In the genomic region with DNA sequence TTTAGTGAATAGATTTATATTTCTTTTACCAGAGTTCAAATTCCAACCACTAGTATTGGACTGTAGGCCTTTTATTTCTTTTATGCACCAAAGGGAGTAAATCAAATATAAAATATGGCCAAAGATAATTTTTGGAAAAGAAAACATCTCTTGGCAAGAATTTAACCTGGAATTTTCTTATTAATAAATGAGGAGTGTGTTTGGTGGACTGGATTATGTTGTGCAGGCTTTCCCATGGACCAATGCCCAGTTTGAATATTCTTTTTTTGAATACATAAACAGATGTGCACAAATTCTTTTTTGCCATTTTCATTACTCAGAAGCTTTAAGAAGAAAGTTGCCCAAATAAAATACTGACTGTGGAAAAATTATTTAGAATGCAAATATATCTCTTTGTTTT, we compare ENCODE assay signal across 15 cellular contexts. TPM values are rescaled to one million over a fixed set of nuclear protein-coding genes. Genes with fewer than 3 reads are reported as not detected.
DNase-seq lines count a peak whose midpoint lies in the region; ATAC-seq and TF ChIP-seq lines count a peak whose summit lies in the region.
"Had no signal": no experiment of that assay in that cellular context is flagged by ENCODE, and none has a peak within 500 bp of the region (broad histone marks: within the 10 kb centered on the region; RNA-seq: fewer than 3 reads in every experiment).

No MANE protein-coding gene starts in this region.

- H3K9me3 ChIP-seq in heart left ventricle (peaks cover 0 to under 1% (median 0%) of the 10 kb centered on the region in 12 donors), tibial artery (no peaks in the 10 kb centered on the region)
- H3K9me3 ChIP-seq: BE2C had no signal

- intact Hi-C loops in Right ventricle myocardium superior (cut with DNase I): no loop called here
- intact Hi-C loops in heart left ventricle (cut with DNase I): loop anchor here in 1 of 10 donors (5.0 to 10.0 kb wide), 2 partner anchors 40 to 1163 kb away; no protein-coding TSS in a partner anchor
- intact Hi-C loops in tibial artery (cut with DNase I; ENCODE audit: low total_unique reads): no loop called here

- H3K27ac ChIP-seq in heart left ventricle (peak overlapping the region in 1 of 12 donors; percentile 38), tibial artery (peak overlapping the region; percentile 52 to 53)
- H3K27ac ChIP-seq: C4-2B had no signal

- H3K27me3 ChIP-seq in heart left ventricle (no peaks in the 10 kb centered on the region), tibial artery (no peaks in the 10 kb centered on the region)
- H3K27me3 ChIP-seq: BE2C had no signal

- H3K36me3 ChIP-seq in heart left ventricle: no peaks in the 10 kb centered on the region
- H3K36me3 ChIP-seq in tibial artery: no peaks in the 10 kb centered on the region
- H3K36me3 ChIP-seq: BE2C had no signal

- H3K4me1 ChIP-seq in heart left ventricle: peaks cover 0 to 47% (median 7%) of the 10 kb centered on the region in 12 donors
- H3K4me1 ChIP-seq in tibial artery: peaks cover 0 to 80% (median 27%) of the 10 kb centered on the region in 4 donors
- H3K4me1 ChIP-seq: BE2C had no signal

- no peak for TF ChIP-seq CTCF in heart left ventricle (IDR thresholded peaks at IDR 0.05)
- TF ChIP-seq CTCF in tibial artery (IDR thresholded peaks at IDR 0.05): peak in 1 of 2 experiments; percentile 25

- peak; percentile 38 for ATAC-seq in Right ventricle myocardium superior (ENCODE audit: poor library complexity)
- ATAC-seq in heart left ventricle: no peak
- no peak for ATAC-seq in GM18873 (IDR thresholded peaks at IDR 0.05; ENCODE audit: low FRiP score, unreplicated experiment)

- DNase-seq in Right ventricle myocardium superior (no peak), heart left ventricle (no peak), NCI-H446 treated with DMSO at 0.1 percent for 48 hours (lab: John Stamatoyannopoulos, UW) (peak; percentile 16), fibroblast of peridontal ligament (ENCODE audit: extremely low read depth) (peak; percentile 57), tibial artery (no peak), DMS53 (lab: John Stamatoyannopoulos, UW) (no peak)
- DNase-seq: BE2C; CD4-positive, alpha-beta memory T cell; DMS79 treated with DMSO at 0.1 percent for 48 hours; EL; GOT3; H9 had no signal

- TF ChIP-seq POLR2A in heart left ventricle (IDR thresholded peaks at IDR 0.05): no peak

- H3K4me3 ChIP-seq in heart left ventricle (no peak overlapping the region), tibial artery (no peak overlapping the region)

RNA-seq across cellular contexts. Expression of gene PRKG1, which starts 22.1 kb away (rescaled TPM):
- total RNA-seq in Right ventricle myocardium superior (28.2 TPM), heart left ventricle (10 to 100 TPM; 16.6 to 37.3 (median 30.1) TPM)
- 1 to 10 TPM; 5.5 to 9.5 TPM for polyA plus RNA-seq in heart left ventricle
- total RNA-seq: HT-29 had no signal
- polyA plus RNA-seq: CD4-positive, alpha-beta memory T cell had no signal

Comparison
In these comparisons a context has a peak if more than half of its experiments do, and no peak if none do; other contexts are left out.
1. DNase-seq: peak in NCI-H446 treated with DMSO at 0.1 percent for 48 hours (single experiment) and fibroblast of peridontal ligament (single experiment); none in Right ventricle myocardium superior (single experiment), heart left ventricle (0 of 5), tibial artery (0 of 2) and DMS53 (single experiment).